ENCODE assay signal across 15 cellular contexts in genomic region chr3:119636891-119637611, GRCh38. TPM values are rescaled to one million over a fixed set of nuclear protein-coding genes. Genes with fewer than 3 reads are reported as not detected.
DNase-seq lines count a peak whose midpoint lies in the region; ATAC-seq, FAIRE-seq and TF ChIP-seq lines count a peak whose summit lies in the region.
"Had no signal": no experiment of that assay in that cellular context is flagged by ENCODE, and none has a peak within 500 bp of the region (broad histone marks: within the 10 kb centered on the region; RNA-seq: fewer than 3 reads in every experiment).

No MANE protein-coding gene starts in this region.

- H3F3A ChIP-seq in MM.1S (ENCODE audit: insufficient read depth, low read length) = peaks cover 19% of the 10 kb centered on the region

- peaks cover 21% of the 10 kb centered on the region for H3K36me3 Mint-ChIP-seq in T-cell

- FAIRE-seq in GM12878 (lab: Jason Lieb, UNC) = no peak
- FAIRE-seq: islet of Langerhans had no signal

- H3K27me3 ChIP-seq in MM.1S (replicated peaks; ENCODE audit: insufficient read depth, low read length) = no peaks in the 10 kb centered on the region
- no peaks in the 10 kb centered on the region for H3K27me3 ChIP-seq in GM12878 (replicated peaks in 1 of 2; ENCODE audit: control insufficient read depth in 2 of 2, insufficient read depth in 2 of 2, low read length in 1 of 2)
- H3K27me3 ChIP-seq in left lung = no peaks in the 10 kb centered on the region
- no peaks in the 10 kb centered on the region for H3K27me3 ChIP-seq in stomach
- H3K27me3 ChIP-seq: body of pancreas, ovary had no signal

- RAD21 ChIA-PET in GM12878 (lab: Charles Lee; ENCODE audit: unreplicated experiment) = interaction anchor here (1.2 to 5.1 kb wide), 10 partner anchors 10 to 43 kb away, joined by 3 to 53 read pairs (median 9); no protein-coding TSS in a partner anchor

- no peaks in the 10 kb centered on the region for H3K36me3 ChIP-seq in MM.1S (replicated peaks; ENCODE audit: insufficient read depth, low read length)
- H3K36me3 ChIP-seq in GM12878 (ENCODE audit: control insufficient read depth in 2 of 2, insufficient read depth in 2 of 2, low read length in 1 of 2) = peaks cover 0 to under 1% of the 10 kb centered on the region in 2 experiments; a peak in 1 of 4 replicates
- H3K36me3 ChIP-seq in left lung = peaks cover 0 to 3% of the 10 kb centered on the region in 2 donors
- H3K36me3 ChIP-seq in stomach = peaks cover 1 to 11% (median 7%) of the 10 kb centered on the region in 4 donors
- H3K36me3 ChIP-seq: ovary had no signal

- H3K27ac ChIP-seq in MM.1S (ENCODE audit: low read length) (peak overlapping the region; percentile 93), GM12878 (ENCODE audit: control insufficient read depth, insufficient read depth) (peak overlapping the region; percentile 96), left lung (peak overlapping the region; percentile 82 to 93), stomach (peak overlapping the region; percentile 72 to 84 (median 80)), coronary artery (peak overlapping the region in 1 of 2 donors; percentile 87)
- H3K27ac ChIP-seq: ovary had no signal

- no peak overlapping the region for H3K4me3 Mint-ChIP-seq in T-cell

- no peaks in the 10 kb centered on the region for H3K9me2 ChIP-seq in MM.1S (replicated peaks; ENCODE audit: insufficient read depth, low read length)

- DNase-seq in MM.1S (no peak), GM12878 (ENCODE audit: low read depth, low spot score) (no peak), left lung (no peak), stomach (no peak), T-cell (no peak), coronary artery (ENCODE audit: low spot score) (no peak), pons (ENCODE audit: low spot score) (no peak)
- DNase-seq: body of pancreas, NCI-H1436 treated with DMSO at 0.1 percent for 48 hours, NCI-H69, ovary, SHP77 treated with DMSO at 0.1 percent for 48 hours had no signal

- H3K27me3 Mint-ChIP-seq in T-cell = no peaks in the 10 kb centered on the region

- peaks cover 0 to 18% (median 5%) of the 10 kb centered on the region in 3 donors for H3K4me1 Mint-ChIP-seq in T-cell

- no peak for TF ChIP-seq RAD21 in GM12878 (IDR thresholded peaks at IDR 0.05; ENCODE audit: insufficient read depth, low read depth, low read length)

- SMC1A ChIA-PET in GM12878 (lab: Charles Lee; ENCODE audit: uncharacterized antibody, unreplicated experiment) = interaction anchor here (1.1 to 5.0 kb wide), 11 partner anchors 10 to 77 kb away, joined by 3 to 87 read pairs (median 7); partner anchors contain the start of gene COX17

- H3K27ac Mint-ChIP-seq in T-cell = no peak overlapping the region

- CTCF ChIA-PET in GM12878 (lab: Yijun Ruan, JAX) (interaction anchor here (0.7 to 3.6 kb wide), 13 partner anchors 9 to 106 kb away, joined by 3 to 43 read pairs (median 5); no protein-coding TSS in a partner anchor), T-cell (lab: Charles Lee) (no interaction called here)

- no peaks in the 10 kb centered on the region for H3K79me2 ChIP-seq in MM.1S (ENCODE audit: low read length)
- H3K79me2 ChIP-seq in GM12878 (ENCODE audit: control insufficient read depth, insufficient read depth, low read length) = no peaks in the 10 kb centered on the region

- H3K9ac ChIP-seq in MM.1S (ENCODE audit: low read length) = no peak overlapping the region; the same call in 1 of the 2 replicates
- no peak overlapping the region for H3K9ac ChIP-seq in GM12878 (ENCODE audit: control insufficient read depth, insufficient read depth, low read length)

- H3K4me2 ChIP-seq in MM.1S (ENCODE audit: low read depth, low read length) (peak overlapping the region; percentile 69; the same call in 1 of the 2 replicates), GM12878 (ENCODE audit: control insufficient read depth, insufficient read depth) (no peak overlapping the region)

- POLR2A ChIA-PET in GM12878 (lab: Charles Lee) (interaction anchor here (0.6 to 2.9 kb wide), 14 partner anchors 10 to 81 kb away, joined by 3 to 41 read pairs (median 3); partner anchors contain the start of gene COX17), T-cell (lab: Charles Lee) (no interaction called here)

- H3K9me3 ChIP-seq in MM.1S (replicated peaks; ENCODE audit: insufficient read depth, low read length) = no peaks in the 10 kb centered on the region
- no peaks in the 10 kb centered on the region; the same call in 2 of the 3 replicates for H3K9me3 ChIP-seq in GM12878 (replicated peaks; ENCODE audit: control insufficient read depth, insufficient read depth, low read length)
- no peaks in the 10 kb centered on the region for H3K9me3 ChIP-seq in left lung
- no peaks in the 10 kb centered on the region for H3K9me3 ChIP-seq in stomach
- H3K9me3 ChIP-seq: body of pancreas, ovary had no signal

- TF ChIP-seq EP300 in GM12878 (IDR thresholded peaks at IDR 0.05; ENCODE audit: borderline replicate concordance in 1 of 2, control insufficient read depth in 1 of 2, low read depth in 2 of 2, low read length in 2 of 2) = no peak
- no peak for TF ChIP-seq EP300 in stomach (IDR thresholded peaks at IDR 0.05)

- no peaks in the 10 kb centered on the region for H4K20me1 ChIP-seq in MM.1S (ENCODE audit: insufficient read depth, low read length)
- H4K20me1 ChIP-seq in GM12878 (ENCODE audit: control insufficient read depth, insufficient read depth) = no peaks in the 10 kb centered on the region

- no peak for TF ChIP-seq CTCF in MM.1S (IDR thresholded peaks at IDR 0.05; ENCODE audit: low read length)
- TF ChIP-seq CTCF in GM12878 (IDR thresholded peaks at IDR 0.05 in 2 of 3, conservative IDR thresholded peaks at IDR 0.05 in 1 of 3; ENCODE audit: control insufficient read depth in 2 of 3, extremely low read depth in 1 of 3, insufficient read depth in 1 of 3, low read depth in 3 of 3, low read length in 3 of 3) = no peak
- no peak for TF ChIP-seq CTCF in left lung (IDR thresholded peaks at IDR 0.05)
- no peak for TF ChIP-seq CTCF in stomach (IDR thresholded peaks at IDR 0.05)
- no peak for TF ChIP-seq CTCF in coronary artery (IDR thresholded peaks at IDR 0.05)

- no peak for TF ChIP-seq POLR2A in GM12878 (IDR thresholded peaks at IDR 0.05; ENCODE audit: low read depth, low read length)
- no peak for TF ChIP-seq POLR2A in stomach (IDR thresholded peaks at IDR 0.05)

- no peak for ATAC-seq in GM12878
- ATAC-seq in left lung = no peak
- no peak for ATAC-seq in T-cell (replicated peaks in 1 of 4)
- ATAC-seq in HG03196 (IDR thresholded peaks at IDR 0.05; ENCODE audit: unreplicated experiment) = no peak

- H3K4me1 ChIP-seq in MM.1S (ENCODE audit: low read length) (peaks cover 43% of the 10 kb centered on the region), GM12878 (ENCODE audit: control insufficient read depth, insufficient read depth, low read length) (peaks cover 34% of the 10 kb centered on the region), left lung (peaks cover 0 to 36% of the 10 kb centered on the region in 2 donors), stomach (peaks cover 0 to 16% (median under 1%) of the 10 kb centered on the region in 4 donors)

- intact Hi-C loops in GM12878 (cut with micrococcal nuclease; ENCODE audit: unreplicated experiment) = no loop called here
- intact Hi-C loops in left lung (cut with DNase I) = no loop called here
- intact Hi-C loops in stomach (cut with DNase I; ENCODE audit: low total_unique reads) = no loop called here

- no peaks in the 10 kb centered on the region for H3K9me3 Mint-ChIP-seq in T-cell

- in situ Hi-C loops in GM12878 (cut with MboI) = no loop called here

- H2AFZ ChIP-seq in MM.1S (ENCODE audit: low read length) (no peak overlapping the region), GM12878 (ENCODE audit: control insufficient read depth, low read depth, low read length) (no peak overlapping the region)

- no peak overlapping the region for H3K4me3 ChIP-seq in MM.1S (ENCODE audit: low read length)
- H3K4me3 ChIP-seq in GM12878 = no peak overlapping the region
- H3K4me3 ChIP-seq in left lung = no peak overlapping the region
- H3K4me3 ChIP-seq in stomach = no peak overlapping the region
- H3K4me3 ChIP-seq in coronary artery = no peak overlapping the region
- H3K4me3 ChIP-seq: body of pancreas, ovary had no signal

- WGBS in GM12878 (ENCODE audit: insufficient coverage, insufficient replicate concordance, low lambda C conversion rate, missing lambda C conversion rate) = 33% methylated on average over 4 of the region's 4 CpGs
- 89 to 95% (median 90%) methylated on average over 4 of the region's 4 CpGs for WGBS in stomach, 5 donors

- BruUV-seq in GM12878 (replicated peaks; lab: Mats Ljungman, UMichigan) = no TSS peak

RNA-seq across cellular contexts. Expression of gene POPDC2, which starts 23.3 kb away (rescaled TPM):
- 18.9 and 20.7 TPM in 2 replicates for total RNA-seq in GM12878 (2013; cell fraction: nucleolus; rRNA removed)
- total RNA-seq in GM12878 (2014; rRNA removed) (3.4 and 3.9 TPM in 2 replicates), GM12878 (2014; rRNA removed; fragmentation: Illumina TruSeq; extraction: Trizol) (2.7 and 7.5 TPM in 2 replicates), GM12878 (2021) (3.5 and 3.9 TPM in 2 replicates), left lung (1 to 10 TPM; 1.3 to 3.4 TPM), stomach (10 to 100 TPM in 1 of 5 donors, 1 to 10 TPM in 4; 8.5 to 10.7 (median 9.3) TPM), T-cell (1 to 10 TPM; 3.6 to 4.8 (median 4.2) TPM)
- polyA plus RNA-seq in GM12878 (2011; ENCODE audit: low read depth) = 2.5 TPM
- polyA plus RNA-seq in GM12878 (2011; rRNA removed) (8.6 and 12.7 TPM in 2 replicates), GM12878 (2014; fragmentation: Illumina TruSeq; extraction: Trizol) (2.6 and 3.6 TPM in 2 replicates), GM12878 (2014; fragmentation: Nextera tagmentation; extraction: Ambion mirVana) (1 to 10 TPM; 3.5 to 5.3 TPM), GM12878 (2014; rRNA removed) (3.8 and 6.1 TPM in 2 replicates), GM12878 (2016; fragmentation: Nextera tagmentation; extraction: Ambion mirVana) (1 to 10 TPM; 1.8 to 4.0 TPM), stomach (1 to 10 TPM; 1.4 to 5.6 (median 2.7) TPM)
- 9.5 and 9.8 TPM in 2 replicates for polyA plus RNA-seq in GM12878 (2011; cell fraction: cytosol; rRNA removed)
- 41.3 and 48.9 TPM in 2 replicates for polyA plus RNA-seq in GM12878 (2011; cell fraction: nucleus; rRNA removed)
- polyA plus RNA-seq in GM12878 (2012) = 3.0 and 4.2 TPM in 2 replicates
- polyA minus RNA-seq in GM12878 (2011; rRNA and poly(A)+ RNA removed) = 12.9 and 16.1 TPM in 2 replicates
- polyA minus RNA-seq in GM12878 (2011; cell fraction: cytosol; rRNA and poly(A)+ RNA removed) = 0.83 and 0.94 TPM in 2 replicates
- polyA minus RNA-seq in GM12878 (2011; cell fraction: nucleus; rRNA and poly(A)+ RNA removed) = 10.8 and 19.9 TPM in 2 replicates

RNA-seq across cellular contexts. Expression of gene PLA1A, which starts 39.4 kb away (rescaled TPM):
- 43.4 and 53.6 TPM in 2 replicates for total RNA-seq in GM12878 (2013; cell fraction: nucleolus; rRNA removed)
- total RNA-seq in GM12878 (2014; rRNA removed) (5.9 and 6.5 TPM in 2 replicates), GM12878 (2014; rRNA removed; fragmentation: Illumina TruSeq; extraction: Trizol) (4.7 TPM in 2 replicates), GM12878 (2021) (3.8 and 4.4 TPM in 2 replicates), left lung (10 to 100 TPM; 10.6 to 14.5 TPM), stomach (10 to 100 TPM in 1 of 5 donors, 1 to 10 TPM in 2, not detected in 2; 3.1 to 16.9 (median 9.3) TPM), T-cell (not detected)
- 7.9 TPM for polyA plus RNA-seq in GM12878 (2011; ENCODE audit: low read depth)
- polyA plus RNA-seq in GM12878 (2011; rRNA removed) (106 TPM in 2 replicates), GM12878 (2014; fragmentation: Illumina TruSeq; extraction: Trizol) (4.9 and 6.7 TPM in 2 replicates), GM12878 (2014; fragmentation: Nextera tagmentation; extraction: Ambion mirVana) (1 to 10 TPM; 2.9 to 3.5 TPM), GM12878 (2014; rRNA removed) (3.1 and 3.9 TPM in 2 replicates), GM12878 (2016; fragmentation: Nextera tagmentation; extraction: Ambion mirVana) (1 to 10 TPM; 5.3 to 7.2 TPM), stomach (1 to 10 TPM; 1.1 to 3.5 (median 2.3) TPM)
- 92.1 and 100 TPM in 2 replicates for polyA plus RNA-seq in GM12878 (2011; cell fraction: cytosol; rRNA removed)
- 48.6 and 73.6 TPM in 2 replicates for polyA plus RNA-seq in GM12878 (2011; cell fraction: nucleus; rRNA removed)
- polyA plus RNA-seq in GM12878 (2012) = 8.0 and 10.1 TPM in 2 replicates
- 103 and 152 TPM in 2 replicates for polyA minus RNA-seq in GM12878 (2011; rRNA and poly(A)+ RNA removed)
- 28.3 and 32.7 TPM in 2 replicates for polyA minus RNA-seq in GM12878 (2011; cell fraction: cytosol; rRNA and poly(A)+ RNA removed)
- polyA minus RNA-seq in GM12878 (2011; cell fraction: nucleus; rRNA and poly(A)+ RNA removed) = 68.2 and 98.7 TPM in 2 replicates

RNA-seq across cellular contexts. Expression of gene COX17, which starts 40.2 kb away (rescaled TPM):
- total RNA-seq in GM12878 (2013; cell fraction: nucleolus; rRNA removed) = 60.0 and 72.5 TPM in 2 replicates
- 150 and 153 TPM in 2 replicates for total RNA-seq in GM12878 (2014; rRNA removed)
- total RNA-seq in GM12878 (2014; rRNA removed; fragmentation: Illumina TruSeq; extraction: Trizol) = 191 and 199 TPM in 2 replicates
- 111 and 113 TPM in 2 replicates for total RNA-seq in GM12878 (2021)
- 48.3 TPM for polyA plus RNA-seq in GM12878 (2011; ENCODE audit: low read depth)
- polyA plus RNA-seq in GM12878 (2011; rRNA removed) = 112 and 123 TPM in 2 replicates
- 77.3 and 110 TPM in 2 replicates for polyA plus RNA-seq in GM12878 (2011; cell fraction: cytosol; rRNA removed)
- 69.0 and 81.2 TPM in 2 replicates for polyA plus RNA-seq in GM12878 (2011; cell fraction: nucleus; rRNA removed)
- polyA plus RNA-seq in GM12878 (2012) = 164 and 185 TPM in 2 replicates
- polyA plus RNA-seq in GM12878 (2014; fragmentation: Illumina TruSeq; extraction: Trizol) = 53.8 and 115 TPM in 2 replicates
- 100 to 1,000 TPM; 615 to 717 TPM for polyA plus RNA-seq in GM12878 (2014; fragmentation: Nextera tagmentation; extraction: Ambion mirVana)
- 288 and 295 TPM in 2 replicates for polyA plus RNA-seq in GM12878 (2014; rRNA removed)
- polyA plus RNA-seq in GM12878 (2016; fragmentation: Nextera tagmentation; extraction: Ambion mirVana) = 100 to 1,000 TPM; 370 to 376 TPM
- 37.5 and 48.8 TPM in 2 replicates for polyA minus RNA-seq in GM12878 (2011; rRNA and poly(A)+ RNA removed)
- polyA minus RNA-seq in GM12878 (2011; cell fraction: cytosol; rRNA and poly(A)+ RNA removed) = 24.5 and 25.1 TPM in 2 replicates
- 66.6 and 89.7 TPM in 2 replicates for polyA minus RNA-seq in GM12878 (2011; cell fraction: nucleus; rRNA and poly(A)+ RNA removed)
- 10 to 100 TPM; 46.2 to 49.6 TPM for total RNA-seq in left lung
- total RNA-seq in stomach = 10 to 100 TPM; 28.6 to 65.9 (median 32.5) TPM
- 100 to 1,000 TPM; 164 to 184 (median 179) TPM for polyA plus RNA-seq in stomach
- total RNA-seq in T-cell = 10 to 100 TPM; 20.5 to 33.1 (median 30.6) TPM

RNA-seq across cellular contexts. Expression of gene ADPRH, which starts 57.8 kb away (rescaled TPM):
- total RNA-seq in GM12878 (2013; cell fraction: nucleolus; rRNA removed) = 31.0 and 32.4 TPM in 2 replicates
- total RNA-seq in GM12878 (2014; rRNA removed) (15.4 and 17.2 TPM in 2 replicates), GM12878 (2014; rRNA removed; fragmentation: Illumina TruSeq; extraction: Trizol) (12.2 and 13.2 TPM in 2 replicates), GM12878 (2021) (24.9 and 26.0 TPM in 2 replicates), left lung (10 to 100 TPM; 18.7 to 24.0 TPM), stomach (10 to 100 TPM in 1 of 5 donors, 1 to 10 TPM in 2, under 1 TPM in 1, not detected in 1; 0.89 to 21.4 (median 2.8) TPM), T-cell (1 to 10 TPM in 4 of 5 donors, under 1 TPM in 1; 0.43 to 3.6 (median 1.5) TPM)
- polyA plus RNA-seq in GM12878 (2011; ENCODE audit: low read depth) = 11.1 TPM
- polyA plus RNA-seq in GM12878 (2011; rRNA removed) (32.6 and 33.1 TPM in 2 replicates), GM12878 (2014; fragmentation: Illumina TruSeq; extraction: Trizol) (24.5 and 25.8 TPM in 2 replicates), GM12878 (2014; fragmentation: Nextera tagmentation; extraction: Ambion mirVana) (1 to 10 TPM; 2.3 to 3.7 TPM), GM12878 (2014; rRNA removed) (16.5 and 19.1 TPM in 2 replicates), GM12878 (2016; fragmentation: Nextera tagmentation; extraction: Ambion mirVana) (10 to 100 TPM; 19.0 to 22.0 TPM), stomach (1 to 10 TPM; 1.8 to 3.7 (median 2.5) TPM)
- 23.1 and 27.0 TPM in 2 replicates for polyA plus RNA-seq in GM12878 (2011; cell fraction: cytosol; rRNA removed)
- polyA plus RNA-seq in GM12878 (2011; cell fraction: nucleus; rRNA removed) = 18.0 and 19.9 TPM in 2 replicates
- polyA plus RNA-seq in GM12878 (2012) = 13.2 and 20.2 TPM in 2 replicates
- polyA minus RNA-seq in GM12878 (2011; rRNA and poly(A)+ RNA removed) = 31.7 and 36.9 TPM in 2 replicates
- 10.2 and 11.2 TPM in 2 replicates for polyA minus RNA-seq in GM12878 (2011; cell fraction: cytosol; rRNA and poly(A)+ RNA removed)
- 12.1 and 16.2 TPM in 2 replicates for polyA minus RNA-seq in GM12878 (2011; cell fraction: nucleus; rRNA and poly(A)+ RNA removed)
- total RNA-seq: H4 had no signal
